ENCODE assay signal across 19 cellular contexts in the genomic region with DNA sequence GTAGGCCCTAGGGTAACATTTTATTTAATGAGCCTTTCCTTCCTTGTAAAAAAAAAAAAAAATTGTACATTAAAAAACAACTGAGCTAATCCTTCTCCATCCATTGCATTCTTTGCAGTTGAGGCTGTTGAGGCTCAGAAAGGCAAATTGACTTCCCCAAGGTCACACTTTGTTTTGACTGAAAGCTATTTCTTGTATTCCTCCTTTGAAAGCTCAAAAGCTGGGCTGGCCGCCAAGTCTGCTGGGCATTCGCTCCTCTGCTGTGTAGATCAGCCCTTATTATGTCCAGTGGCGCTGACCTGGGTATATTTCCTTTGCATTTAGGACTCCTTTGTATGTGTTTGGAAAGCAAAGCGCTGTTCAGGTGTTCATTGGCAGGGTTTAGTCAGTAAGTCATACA. TPM values are rescaled to one million over a fixed set of nuclear protein-coding genes. Genes with fewer than 3 reads are reported as not detected.
DNase-seq lines count a peak whose midpoint lies in the region; ATAC-seq, FAIRE-seq and TF ChIP-seq lines count a peak whose summit lies in the region.
"Had no signal": no experiment of that assay in that cellular context is flagged by ENCODE, and none has a peak within 500 bp of the region (broad histone marks: within the 10 kb centered on the region; RNA-seq: fewer than 3 reads in every experiment).

No MANE protein-coding gene starts in this region.

- no peaks in the 10 kb centered on the region for H3K9me1 ChIP-seq in endothelial cell of umbilical vein (replicated peaks; ENCODE audit: control insufficient read depth, extremely low read depth, insufficient read depth, low read length)

- dilution Hi-C loops in endothelial cell of umbilical vein (cut with MboI; ENCODE audit: extremely low pct_ligation_motif_present, low sequenced_read_pairs), result no loop called here

- TF ChIP-seq CTCF in endothelial cell of umbilical vein (IDR thresholded peaks at IDR 0.05; ENCODE audit: extremely low read depth in 1 of 2, insufficient read depth in 1 of 2, low read depth in 1 of 2, low read length in 2 of 2), result no peak
- no peak for TF ChIP-seq CTCF in nephron (IDR thresholded peaks at IDR 0.05; ENCODE audit: unreplicated experiment in 3 of 3)
- no peak for TF ChIP-seq CTCF in WTC11 (IDR thresholded peaks at IDR 0.05)

- intact Hi-C loops in endothelial cell of umbilical vein (cut with micrococcal nuclease), result no loop called here

- H3K36me3 Mint-ChIP-seq in nephron (ENCODE audit: low read depth), result no peaks in the 10 kb centered on the region
- H3K36me3 Mint-ChIP-seq in WTC11, result no peaks in the 10 kb centered on the region

- DNase-seq in NCI-H1417 (lab: John Stamatoyannopoulos, UW) (peak in 2 of 3 experiments; percentile 4 to 40), NCI-H1417 treated with DMSO at 0.1 percent for 48 hours (lab: John Stamatoyannopoulos, UW) (no peak), NCI-H2196 (lab: John Stamatoyannopoulos, UW; ENCODE audit: unreplicated experiment) (peak; percentile 61), endothelial cell of umbilical vein (ENCODE audit: low read depth, low spot score) (peak; percentile 46), WTC11 (ENCODE audit: low spot score) (no peak), HT-29 (ENCODE audit: low spot score) (no peak)
- DNase-seq: 8988T; activated naive CD8-positive, alpha-beta T cell treated with anti-CD3 and anti-CD28 coated beads, Interleukin-2, amount 50 U/mL, for 24 hours; activated T-cell treated with anti-CD3 and anti-CD28 coated beads, Interleukin-2, amount 50 U/mL, for 4 hours; cerebellar nuclear complex; glutamatergic neuron; T-helper 9 cell had no signal

- H3K4me1 Mint-ChIP-seq in nephron, result peaks cover 40% of the 10 kb centered on the region
- peaks cover 36% of the 10 kb centered on the region for H3K4me1 Mint-ChIP-seq in WTC11
- H3K4me1 Mint-ChIP-seq: activated naive CD8-positive, alpha-beta T cell treated with anti-CD3 and anti-CD28 coated beads, Interleukin-2, amount 50 U/mL, for 24 hours had no signal

- POLR2A ChIA-PET in endothelial cell of umbilical vein (lab: Charles Lee) (no interaction called here), WTC11 (lab: Charles Lee) (no interaction called here)

- no peaks in the 10 kb centered on the region for H3K9me3 Mint-ChIP-seq in nephron
- peaks cover 9% of the 10 kb centered on the region for H3K9me3 Mint-ChIP-seq in WTC11
- H3K9me3 Mint-ChIP-seq: activated naive CD8-positive, alpha-beta T cell treated with anti-CD3 and anti-CD28 coated beads, Interleukin-2, amount 50 U/mL, for 24 hours; activated T-cell treated with anti-CD3 and anti-CD28 coated beads, Interleukin-2, amount 50 U/mL, for 4 hours had no signal

- H3K4me3 Mint-ChIP-seq in nephron (no peak overlapping the region), WTC11 (no peak overlapping the region)
- H3K4me3 Mint-ChIP-seq: activated naive CD8-positive, alpha-beta T cell treated with anti-CD3 and anti-CD28 coated beads, Interleukin-2, amount 50 U/mL, for 24 hours; activated T-cell treated with anti-CD3 and anti-CD28 coated beads, Interleukin-2, amount 50 U/mL, for 4 hours had no signal

- TF ChIP-seq POLR2A in endothelial cell of umbilical vein (IDR thresholded peaks at IDR 0.05; ENCODE audit: low read depth, low read length), result no peak

- H3K9me3 ChIP-seq in endothelial cell of umbilical vein (replicated peaks; ENCODE audit: control insufficient read depth, insufficient read depth, low read length), result no peaks in the 10 kb centered on the region
- H3K9me3 ChIP-seq: psoas muscle had no signal

- H3K27ac Mint-ChIP-seq in nephron (peak overlapping the region; percentile 43 to 83 (median 53)), WTC11 (no peak overlapping the region)
- H3K27ac Mint-ChIP-seq: activated naive CD8-positive, alpha-beta T cell treated with anti-CD3 and anti-CD28 coated beads, Interleukin-2, amount 50 U/mL, for 24 hours had no signal

- no peak overlapping the region for H3K4me2 ChIP-seq in endothelial cell of umbilical vein (ENCODE audit: insufficient read depth, low read length)

- H3K27me3 Mint-ChIP-seq in nephron (ENCODE audit: low read depth) (peaks cover 9% of the 10 kb centered on the region), WTC11 (ENCODE audit: low read depth) (peaks cover 62% of the 10 kb centered on the region)

- ATAC-seq in WTC11 (no peak), HG02642 (IDR thresholded peaks at IDR 0.05; ENCODE audit: poor library complexity, unreplicated experiment) (no peak)
- ATAC-seq: activated naive CD8-positive, alpha-beta T cell treated with anti-CD3 and anti-CD28 coated beads, Interleukin-2, amount 50 U/mL, for 24 hours; activated T-cell treated with anti-CD3 and anti-CD28 coated beads, Interleukin-2, amount 50 U/mL, for 4 hours; K562; psoas muscle had no signal

- no peak overlapping the region for H3K27ac ChIP-seq in endothelial cell of umbilical vein (ENCODE audit: insufficient read depth, low read depth, low read length)
- H3K27ac ChIP-seq: epithelial cell of prostate, psoas muscle had no signal

- no peak overlapping the region for H3K9ac ChIP-seq in endothelial cell of umbilical vein (replicated peaks; ENCODE audit: extremely low read depth, insufficient read depth, low read length)

- no peaks in the 10 kb centered on the region for H3K36me3 ChIP-seq in endothelial cell of umbilical vein (ENCODE audit: control insufficient read depth in 2 of 2, extremely low read depth in 1 of 2, insufficient read depth in 2 of 2, low read length in 2 of 2)

- peaks cover 0 to 2% of the 10 kb centered on the region in 2 experiments for H3K27me3 ChIP-seq in endothelial cell of umbilical vein (ENCODE audit: control insufficient read depth in 2 of 2, insufficient read depth in 2 of 2, low read length in 2 of 2)

- CTCF ChIA-PET in endothelial cell of umbilical vein (lab: Charles Lee), result interaction anchor here (1.3 to 2.2 kb wide), 4 partner anchors 12 to 150 kb away, joined by 3 to 8 read pairs (median 6); no protein-coding TSS in a partner anchor
- CTCF ChIA-PET in WTC11 (lab: Charles Lee), result interaction anchor here (0.5 to 1.6 kb wide), 3 partner anchors 14 to 94 kb away, joined by 3 to 4 read pairs (median 3); no protein-coding TSS in a partner anchor

- H2AFZ ChIP-seq in endothelial cell of umbilical vein (ENCODE audit: low read depth, low read length), result no peak overlapping the region

- no TSS peak for BruUV-seq in endothelial cell of umbilical vein (replicated peaks; lab: Mats Ljungman, UMichigan)

- H3K4me1 ChIP-seq in endothelial cell of umbilical vein (ENCODE audit: control insufficient read depth, extremely low read depth, insufficient read depth, low read length), result no peaks in the 10 kb centered on the region
- H3K4me1 ChIP-seq: psoas muscle had no signal

- FAIRE-seq in endothelial cell of umbilical vein (lab: Jason Lieb, UNC), result no peak
- FAIRE-seq: GM12891, K562, keratinocyte had no signal

- H4K20me1 ChIP-seq in endothelial cell of umbilical vein (replicated peaks; ENCODE audit: control insufficient read depth, extremely low read depth, insufficient read depth, low read length), result no peaks in the 10 kb centered on the region

- no peak overlapping the region for H3K4me3 ChIP-seq in endothelial cell of umbilical vein (replicated peaks in 1 of 3; ENCODE audit: insufficient read depth in 1 of 3, low read depth in 1 of 3, low read length in 3 of 3)
- H3K4me3 ChIP-seq: K562, psoas muscle had no signal

- no peaks in the 10 kb centered on the region for H3K79me2 ChIP-seq in endothelial cell of umbilical vein (ENCODE audit: control insufficient read depth, insufficient read depth, low read length)

TF ChIP-seq in endothelial cell of umbilical vein, 7 proteins besides CTCF, POLR2A, EP300 and RAD21:
- TF ChIP-seq GATA2 (IDR thresholded peaks at IDR 0.05; ENCODE audit: insufficient read depth, insufficient read length, low read depth, low read length) (no peak), EZH2 (IDR thresholded peaks at IDR 0.05; ENCODE audit: borderline replicate concordance, low read depth, low read length, severe bottlenecking) (no peak), POLR2AphosphoS5 (IDR thresholded peaks at IDR 0.05; ENCODE audit: insufficient read depth, low read depth, low read length) (no peak), JUN (IDR thresholded peaks at IDR 0.05; ENCODE audit: borderline replicate concordance, insufficient read depth, insufficient read length, low read depth) (no peak), FOS (IDR thresholded peaks at IDR 0.05; ENCODE audit: borderline replicate concordance, insufficient read depth, low read length) (no peak), MYC (IDR thresholded peaks at IDR 0.05; ENCODE audit: low read depth, low read length) (no peak)
- TF ChIP-seq, protein P1, sequence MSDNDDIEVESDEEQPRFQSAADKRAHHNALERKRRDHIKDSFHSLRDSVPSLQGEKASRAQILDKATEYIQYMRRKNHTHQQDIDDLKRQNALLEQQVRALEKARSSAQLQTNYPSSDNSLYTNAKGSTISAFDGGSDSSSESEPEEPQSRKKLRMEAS (IDR thresholded peaks at IDR 0.05; ENCODE audit: insufficient read depth, insufficient read length), result no peak

TF ChIP-seq in WTC11, 78 proteins besides CTCF, POLR2A, EP300 and RAD21 (continues in another document):
- TF ChIP-seq ZNF138 (CRISPR knock-in tag; conservative IDR thresholded peaks at IDR 0.05), result no peak

RNA-seq across cellular contexts. Expression of a gene that starts 44.0 kb away (rescaled TPM):
- total RNA-seq in endothelial cell of umbilical vein (not detected in 2 replicates), WTC11 (2021) (0.07 to 0.11 TPM (median 0.07 TPM) in 3 replicates)
- polyA plus RNA-seq in endothelial cell of umbilical vein, result not detected in 2 replicates
- polyA plus RNA-seq in endothelial cell of umbilical vein (2011; cell fraction: cytosol; rRNA removed), result not detected in 2 replicates
- not detected in 2 replicates for polyA plus RNA-seq in endothelial cell of umbilical vein (2011; cell fraction: nucleus; rRNA removed)
- polyA plus RNA-seq in endothelial cell of umbilical vein (2012), result 0.14 and 0.46 TPM in 2 replicates
- not detected in 2 replicates for polyA minus RNA-seq in endothelial cell of umbilical vein
- not detected for polyA minus RNA-seq in endothelial cell of umbilical vein (2011; cell fraction: cytosol; rRNA and poly(A)+ RNA removed)
- polyA minus RNA-seq in endothelial cell of umbilical vein (2011; cell fraction: nucleus; rRNA and poly(A)+ RNA removed), result not detected in 2 replicates
- 16.9 and 23.6 TPM in 2 replicates for total RNA-seq in HT-29 (2014; rRNA removed; shearing (Covaris generic))

Comparison
In these comparisons a context has a peak if more than half of its experiments do, and no peak if none do; other contexts are left out.
1. DNase-seq: peak in NCI-H1417 (2 of 3), NCI-H2196 (single experiment) and endothelial cell of umbilical vein (single experiment); none in NCI-H1417 treated with DMSO at 0.1 percent for 48 hours (single experiment), WTC11 (single experiment) and HT-29 (single experiment).
2. RNA of a gene that starts 44.0 kb away (total RNA-seq): 16.9 to 23.6 TPM in HT-29; 0.07 to 0.11 TPM in WTC11 and not detected in endothelial cell of umbilical vein; every median in the first group is over 10 times any median in the second.